ENCODE assay signal across 8 cellular contexts in genomic region chr11:120168960-120169681, GRCh38. TPM values are rescaled to one million over a fixed set of nuclear protein-coding genes. Genes with fewer than 3 reads are reported as not detected.
DNase-seq lines count a peak whose midpoint lies in the region; ATAC-seq and TF ChIP-seq lines count a peak whose summit lies in the region.

No MANE protein-coding gene starts in this region.

- intact Hi-C loops in left colon (cut with DNase I, micrococcal nuclease), result no loop called here

- TF ChIP-seq CTCF in GM12872 (IDR thresholded peaks at IDR 0.05; ENCODE audit: insufficient read depth, low read depth, low read length), result peak; percentile 67

- peak; percentile 86 for ATAC-seq in left colon
- no peak for ATAC-seq in GM21723 (IDR thresholded peaks at IDR 0.05; ENCODE audit: unreplicated experiment)
- ATAC-seq in GM21576 (IDR thresholded peaks at IDR 0.05; ENCODE audit: unreplicated experiment), result no peak

- peak overlapping the region; percentile 54 for H3K27ac ChIP-seq in cingulate gyrus (ENCODE audit: low read depth, low read length)

- peak; percentile 81 for DNase-seq in NCI-H1105 (lab: John Stamatoyannopoulos, UW)
- DNase-seq in activated CD4-positive, alpha-beta T cell treated with anti-CD3 and anti-CD28 coated beads for 24 hours (ENCODE audit: low read depth in 2 of 2), result peak; percentile 35 to 45
- peak; percentile 42 to 67 for DNase-seq in left colon
- DNase-seq in stimulated activated CD4-positive, alpha-beta T cell treated with anti-CD3 and anti-CD28 coated beads, Interleukin-1b, Interleukin-23, amount 100 ng/mL, for 24 hours (ENCODE audit: low read depth in 4 of 4, low spot score in 1 of 4), result peak in 3 of 4 experiments; percentile 24 to 41 (median 33)

RNA-seq across cellular contexts. Expression of gene TRIM29, which starts 31.2 kb away (rescaled TPM):
- total RNA-seq in left colon, result 1 to 10 TPM; 6.1 to 8.6 TPM

RNA-seq across cellular contexts. Expression of gene OAF, which starts 41.7 kb away (rescaled TPM):
- 100 to 1,000 TPM; 180 to 189 TPM for total RNA-seq in left colon
